2 cellular contexts compared by ENCODE assay signal in the genomic region with DNA sequence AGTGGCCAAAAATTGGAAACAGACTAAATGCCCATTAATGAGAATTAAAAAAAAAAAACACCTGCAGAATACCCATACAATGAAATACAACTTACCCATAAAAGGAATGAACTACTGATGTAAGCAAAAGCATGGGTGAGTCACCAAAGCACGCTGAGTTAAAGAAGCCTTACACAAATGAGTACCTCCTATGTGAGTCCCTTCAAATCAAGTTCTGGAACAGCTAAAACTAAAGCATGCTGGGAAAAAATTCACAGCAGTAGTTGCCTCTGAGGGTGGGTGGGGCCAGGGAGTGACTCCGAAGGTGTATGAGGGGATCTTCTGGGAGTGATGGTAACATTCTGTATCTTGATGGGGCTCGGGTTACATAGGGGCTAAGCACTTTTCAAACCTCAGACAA.
TF ChIP-seq lines count a peak whose summit lies in the region.

No MANE protein-coding gene starts in this region.

TF ChIP-seq in HEK293T, 16 proteins besides CTCF, POLR2A, EP300 and RAD21 (continued from another document):
- TF ChIP-seq L3MBTL2 (conservative IDR thresholded peaks at IDR 0.05) = no peak
- no peak for TF ChIP-seq NFRKB (IDR thresholded peaks at IDR 0.05)
- no peak for TF ChIP-seq FOXK2 (IDR thresholded peaks at IDR 0.05)
- no peak for TF ChIP-seq TARDBP (IDR thresholded peaks at IDR 0.05)
- TF ChIP-seq ZNF384 (IDR thresholded peaks at IDR 0.05) = no peak
- TF ChIP-seq FOXM1 (IDR thresholded peaks at IDR 0.05; ENCODE audit: borderline replicate concordance) = no peak
- no peak for TF ChIP-seq FOXA1 (IDR thresholded peaks at IDR 0.05)
- no peak for TF ChIP-seq SP1 (IDR thresholded peaks at IDR 0.05)
- TF ChIP-seq, protein P1, sequence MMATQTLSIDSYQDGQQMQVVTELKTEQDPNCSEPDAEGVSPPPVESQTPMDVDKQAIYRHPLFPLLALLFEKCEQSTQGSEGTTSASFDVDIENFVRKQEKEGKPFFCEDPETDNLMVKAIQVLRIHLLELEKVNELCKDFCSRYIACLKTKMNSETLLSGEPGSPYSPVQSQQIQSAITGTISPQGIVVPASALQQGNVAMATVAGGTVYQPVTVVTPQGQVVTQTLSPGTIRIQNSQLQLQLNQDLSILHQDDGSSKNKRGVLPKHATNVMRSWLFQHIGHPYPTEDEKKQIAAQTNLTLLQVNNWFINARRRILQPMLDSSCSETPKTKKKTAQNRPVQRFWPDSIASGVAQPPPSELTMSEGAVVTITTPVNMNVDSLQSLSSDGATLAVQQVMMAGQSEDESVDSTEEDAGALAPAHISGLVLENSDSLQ (IDR thresholded peaks at IDR 0.05) = no peak
- no peak for TF ChIP-seq LEF1 (IDR thresholded peaks at IDR 0.05; ENCODE audit: borderline replicate concordance)
- no peak for TF ChIP-seq ELF4 (IDR thresholded peaks at IDR 0.05)
- no peak for TF ChIP-seq SUZ12 (IDR thresholded peaks at IDR 0.05)
- TF ChIP-seq BHLHE40 (IDR thresholded peaks at IDR 0.05; ENCODE audit: borderline replicate concordance) = no peak
- TF ChIP-seq CTBP1 (IDR thresholded peaks at IDR 0.05; ENCODE audit: borderline replicate concordance) = no peak

TF ChIP-seq in GM12878, 131 proteins besides CTCF, POLR2A, EP300 and RAD21 (continued from another document):
- TF ChIP-seq YY1 (IDR thresholded peaks at IDR 0.05; ENCODE audit: low read depth, low read length) (no peak), NR2F1 (conservative IDR thresholded peaks at IDR 0.05) (no peak), SP1 (IDR thresholded peaks at IDR 0.05; ENCODE audit: low read depth, low read length) (no peak), ETV6 (conservative IDR thresholded peaks at IDR 0.05 in 1 of 2, IDR thresholded peaks at IDR 0.05 in 1 of 2; ENCODE audit: borderline replicate concordance in 1 of 2, low read depth in 1 of 2) (no peak), NR2C1 (IDR thresholded peaks at IDR 0.05) (no peak), CHD2 (IDR thresholded peaks at IDR 0.05; ENCODE audit: borderline replicate concordance, low read depth, low read length) (no peak), SMAD5 (IDR thresholded peaks at IDR 0.05; ENCODE audit: low read depth) (no peak), ZNF622 (IDR thresholded peaks at IDR 0.05) (no peak), STAT3 (IDR thresholded peaks at IDR 0.05; ENCODE audit: low read depth, low read length) (no peak), SUPT20H (IDR thresholded peaks at IDR 0.05; ENCODE audit: borderline replicate concordance, control insufficient read depth, low read depth, low read length) (no peak), HDGF (IDR thresholded peaks at IDR 0.05) (no peak), EED (IDR thresholded peaks at IDR 0.05; ENCODE audit: low read depth) (no peak), CBX3 (IDR thresholded peaks at IDR 0.05; ENCODE audit: borderline replicate concordance, low read depth) (no peak), GATAD2B (conservative IDR thresholded peaks at IDR 0.05; ENCODE audit: low read depth) (no peak), PML (IDR thresholded peaks at IDR 0.05; ENCODE audit: low read length) (no peak)
- TF ChIP-seq, protein P1 (IDR thresholded peaks at IDR 0.05) = no peak
- TF ChIP-seq, protein P2, sequence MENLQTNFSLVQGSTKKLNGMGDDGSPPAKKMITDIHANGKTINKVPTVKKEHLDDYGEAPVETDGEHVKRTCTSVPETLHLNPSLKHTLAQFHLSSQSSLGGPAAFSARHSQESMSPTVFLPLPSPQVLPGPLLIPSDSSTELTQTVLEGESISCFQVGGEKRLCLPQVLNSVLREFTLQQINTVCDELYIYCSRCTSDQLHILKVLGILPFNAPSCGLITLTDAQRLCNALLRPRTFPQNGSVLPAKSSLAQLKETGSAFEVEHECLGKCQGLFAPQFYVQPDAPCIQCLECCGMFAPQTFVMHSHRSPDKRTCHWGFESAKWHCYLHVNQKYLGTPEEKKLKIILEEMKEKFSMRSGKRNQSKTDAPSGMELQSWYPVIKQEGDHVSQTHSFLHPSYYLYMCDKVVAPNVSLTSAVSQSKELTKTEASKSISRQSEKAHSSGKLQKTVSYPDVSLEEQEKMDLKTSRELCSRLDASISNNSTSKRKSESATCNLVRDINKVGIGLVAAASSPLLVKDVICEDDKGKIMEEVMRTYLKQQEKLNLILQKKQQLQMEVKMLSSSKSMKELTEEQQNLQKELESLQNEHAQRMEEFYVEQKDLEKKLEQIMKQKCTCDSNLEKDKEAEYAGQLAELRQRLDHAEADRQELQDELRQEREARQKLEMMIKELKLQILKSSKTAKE (IDR thresholded peaks at IDR 0.05; ENCODE audit: low read depth, poor library complexity, severe bottlenecking) = no peak
- TF ChIP-seq, protein P3, sequence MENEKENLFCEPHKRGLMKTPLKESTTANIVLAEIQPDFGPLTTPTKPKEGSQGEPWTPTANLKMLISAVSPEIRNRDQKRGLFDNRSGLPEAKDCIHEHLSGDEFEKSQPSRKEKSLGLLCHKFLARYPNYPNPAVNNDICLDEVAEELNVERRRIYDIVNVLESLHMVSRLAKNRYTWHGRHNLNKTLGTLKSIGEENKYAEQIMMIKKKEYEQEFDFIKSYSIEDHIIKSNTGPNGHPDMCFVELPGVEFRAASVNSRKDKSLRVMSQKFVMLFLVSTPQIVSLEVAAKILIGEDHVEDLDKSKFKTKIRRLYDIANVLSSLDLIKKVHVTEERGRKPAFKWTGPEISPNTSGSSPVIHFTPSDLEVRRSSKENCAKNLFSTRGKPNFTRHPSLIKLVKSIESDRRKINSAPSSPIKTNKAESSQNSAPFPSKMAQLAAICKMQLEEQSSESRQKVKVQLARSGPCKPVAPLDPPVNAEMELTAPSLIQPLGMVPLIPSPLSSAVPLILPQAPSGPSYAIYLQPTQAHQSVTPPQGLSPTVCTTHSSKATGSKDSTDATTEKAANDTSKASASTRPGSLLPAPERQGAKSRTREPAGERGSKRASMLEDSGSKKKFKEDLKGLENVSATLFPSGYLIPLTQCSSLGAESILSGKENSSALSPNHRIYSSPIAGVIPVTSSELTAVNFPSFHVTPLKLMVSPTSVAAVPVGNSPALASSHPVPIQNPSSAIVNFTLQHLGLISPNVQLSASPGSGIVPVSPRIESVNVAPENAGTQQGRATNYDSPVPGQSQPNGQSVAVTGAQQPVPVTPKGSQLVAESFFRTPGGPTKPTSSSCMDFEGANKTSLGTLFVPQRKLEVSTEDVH (IDR thresholded peaks at IDR 0.05; ENCODE audit: low read depth, partially characterized antibody) = no peak
